In the genomic region with DNA sequence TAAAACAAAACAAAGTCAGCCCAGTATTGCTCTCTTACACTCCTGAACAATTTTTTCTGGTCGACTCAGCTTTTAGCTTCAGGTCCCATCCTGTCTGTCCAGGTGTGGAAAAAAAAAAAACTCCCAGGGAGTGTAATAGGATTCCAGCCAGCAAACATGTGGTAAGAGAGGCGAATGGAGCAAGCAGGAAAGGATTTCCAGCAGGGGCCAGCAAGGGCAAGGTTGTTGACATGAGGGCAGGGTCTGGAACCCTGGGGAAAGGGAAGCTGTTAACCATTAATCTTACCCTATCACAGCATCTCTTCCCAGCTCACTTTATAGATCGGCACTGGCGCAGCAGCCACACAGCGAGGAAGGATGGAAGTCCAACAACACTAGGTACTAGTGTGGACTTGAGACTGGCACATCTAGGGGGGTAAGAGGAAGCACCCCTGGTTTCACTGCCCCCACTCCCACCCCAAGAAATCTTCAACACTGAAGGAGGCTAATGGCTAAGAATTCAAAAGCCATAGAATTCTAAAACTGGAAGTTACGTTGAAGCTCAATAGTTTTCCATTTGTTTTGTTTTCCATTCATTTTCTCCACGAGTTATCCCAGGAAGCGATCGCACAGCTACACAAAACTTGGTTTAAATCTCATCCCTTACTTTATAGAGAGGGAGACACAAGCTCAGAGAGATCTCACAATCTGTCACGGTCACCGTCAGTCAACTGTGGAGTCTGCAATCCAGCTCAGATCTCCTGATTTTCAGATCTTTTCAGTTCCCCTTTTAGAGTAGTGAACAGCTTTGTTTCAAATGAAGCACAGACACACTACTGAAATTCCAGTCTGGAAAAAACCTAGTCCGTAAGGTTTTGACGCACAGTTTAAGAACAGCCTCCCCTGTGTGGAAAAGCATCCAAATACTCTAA, we compare ENCODE assay signal across 12 cellular contexts. TPM values are rescaled to one million over a fixed set of nuclear protein-coding genes. Genes with fewer than 3 reads are reported as not detected.
DNase-seq lines count a peak whose midpoint lies in the region; ATAC-seq, FAIRE-seq and TF ChIP-seq lines count a peak whose summit lies in the region.
"Had no signal": no experiment of that assay in that cellular context is flagged by ENCODE, and none has a peak within 500 bp of the region (broad histone marks: within the 10 kb centered on the region; RNA-seq: fewer than 3 reads in every experiment).

No MANE protein-coding gene starts in this region.

- no peak overlapping the region for H3K9ac ChIP-seq in H9 (ENCODE audit: extremely low read depth, insufficient read length, low read length)
- H3K9ac ChIP-seq in parathyroid adenoma, result no peak overlapping the region
- H3K9ac ChIP-seq: SK-N-SH had no signal

- no peak overlapping the region for H4K91ac ChIP-seq in H9 (ENCODE audit: insufficient read length, low read depth, low read length)

- no peak overlapping the region for H3K56ac ChIP-seq in H9 (ENCODE audit: insufficient read length, low read depth, low read length)

- no CpG with 5 or more reads among the region's 13 CpGs for WGBS in H9 (ENCODE audit: extremely low coverage, insufficient read length, low lambda C conversion rate)

- H3K4me1 ChIP-seq in H9 (ENCODE audit: insufficient read depth, low read length), result peaks cover 7% of the 10 kb centered on the region; the same call in 1 of the 2 replicates
- peaks cover 0 to 67% (median 4%) of the 10 kb centered on the region in 4 donors for H3K4me1 ChIP-seq in Peyer's patch
- H3K4me1 ChIP-seq in parathyroid adenoma, result peaks cover 16% of the 10 kb centered on the region

- no peak overlapping the region for H3K27ac ChIP-seq in H9 (ENCODE audit: insufficient read length, low read depth, low read length)
- peak overlapping the region in 3 of 4 donors; percentile 45 to 77 (median 66) for H3K27ac ChIP-seq in Peyer's patch
- H3K27ac ChIP-seq in parathyroid adenoma, result peak overlapping the region; percentile 21

- H2BK5ac ChIP-seq in H9 (ENCODE audit: insufficient read length, low read length), result no peak overlapping the region

- TF ChIP-seq POLR2A in Peyer's patch (IDR thresholded peaks at IDR 0.05), result peak; percentile 44 to 59

- H4K20me1 ChIP-seq in H9 (ENCODE audit: control insufficient read depth, insufficient read depth, insufficient read length), result peaks cover 3% of the 10 kb centered on the region

- H3K27me3 Mint-ChIP-seq in H9 (ENCODE audit: low read depth), result no peaks in the 10 kb centered on the region
- H3K27me3 Mint-ChIP-seq in activated CD8-positive, alpha-beta T cell treated with anti-CD3 and anti-CD28 coated beads, Interleukin-2, amount 10 ng/mL, durations not matched to agents 7 days and 5 days (ENCODE audit: low read depth), result no peaks in the 10 kb centered on the region

- H3K27ac Mint-ChIP-seq in H9, result peak overlapping the region; percentile 15 to 70 (median 69); a peak in 6 of 7 replicates
- H3K27ac Mint-ChIP-seq in activated CD8-positive, alpha-beta T cell treated with anti-CD3 and anti-CD28 coated beads, Interleukin-2, amount 10 ng/mL, durations not matched to agents 7 days and 5 days, result no peak overlapping the region

- H3K4me3 ChIP-seq in Peyer's patch (no peak overlapping the region), parathyroid adenoma (ENCODE audit: low read depth, low read length) (peak overlapping the region; percentile 35)
- H3K4me3 ChIP-seq: tibial nerve had no signal

- H3K14ac ChIP-seq in H9 (ENCODE audit: insufficient read depth, low read length), result no peak overlapping the region

- no peak overlapping the region for H2BK15ac ChIP-seq in H9 (ENCODE audit: low read depth, low read length)

- no peak overlapping the region for H3K23ac ChIP-seq in H9 (ENCODE audit: insufficient read length, low read depth, low read length)

- H3T11ph ChIP-seq in H9 (ENCODE audit: low read length), result no peak overlapping the region

- no peak for ATAC-seq in activated CD8-positive, alpha-beta T cell treated with anti-CD3 and anti-CD28 coated beads, Interleukin-2, amount 10 ng/mL, durations not matched to agents 7 days and 5 days
- ATAC-seq in HG02798 (IDR thresholded peaks at IDR 0.05; ENCODE audit: poor library complexity, unreplicated experiment), result no peak

- H3K4me3 Mint-ChIP-seq in H9, result peak overlapping the region in 1 of 2 experiments; percentile 28; a peak in 1 of 5 replicates
- no peak overlapping the region for H3K4me3 Mint-ChIP-seq in activated CD8-positive, alpha-beta T cell treated with anti-CD3 and anti-CD28 coated beads, Interleukin-2, amount 10 ng/mL, durations not matched to agents 7 days and 5 days

- H3K9me3 ChIP-seq in H9 (ENCODE audit: control insufficient read depth, low read depth, low read length) (no peaks in the 10 kb centered on the region), Peyer's patch (no peaks in the 10 kb centered on the region), parathyroid adenoma (ENCODE audit: control insufficient read depth, low read length) (no peaks in the 10 kb centered on the region)
- H3K9me3 ChIP-seq: SK-N-SH, tibial nerve had no signal

- H3K36me3 ChIP-seq in Peyer's patch (no peaks in the 10 kb centered on the region), parathyroid adenoma (ENCODE audit: control insufficient read depth, insufficient read depth, low read length) (no peaks in the 10 kb centered on the region)
- H3K36me3 ChIP-seq: tibial nerve had no signal

- no peak overlapping the region for H3K4me2 ChIP-seq in H9 (ENCODE audit: insufficient read depth, insufficient read length, low read length)
- peak overlapping the region; percentile 60 for H3K4me2 ChIP-seq in parathyroid adenoma (ENCODE audit: low read length)
- H3K4me2 ChIP-seq: SK-N-SH had no signal

- no peak overlapping the region for H4K8ac ChIP-seq in H9 (replicated peaks; ENCODE audit: insufficient read length, low read depth, low read length)

- no peak overlapping the region for H2AK5ac ChIP-seq in H9 (ENCODE audit: insufficient read length, low read length)

- H3K27me3 ChIP-seq in H9 (ENCODE audit: insufficient read depth, low read length) (no peaks in the 10 kb centered on the region), Peyer's patch (no peaks in the 10 kb centered on the region), parathyroid adenoma (ENCODE audit: control insufficient read depth, insufficient read depth, low read length) (no peaks in the 10 kb centered on the region)
- H3K27me3 ChIP-seq: tibial nerve had no signal

- H3K79me1 ChIP-seq in H9 (ENCODE audit: insufficient read depth, low read depth, low read length, poor library complexity, severe bottlenecking), result no peaks in the 10 kb centered on the region

- H3K18ac ChIP-seq in H9 (ENCODE audit: insufficient read length, low read depth, low read length), result no peak overlapping the region

- H3K4me1 Mint-ChIP-seq in H9, result peaks cover 21 to 24% of the 10 kb centered on the region in 2 experiments
- no peaks in the 10 kb centered on the region for H3K4me1 Mint-ChIP-seq in activated CD8-positive, alpha-beta T cell treated with anti-CD3 and anti-CD28 coated beads, Interleukin-2, amount 10 ng/mL, durations not matched to agents 7 days and 5 days (ENCODE audit: low read depth)

- POLR2A ChIA-PET in activated CD8-positive, alpha-beta T cell treated with anti-CD3 and anti-CD28 coated beads, Interleukin-2, amount 10 ng/mL, durations not matched to agents 7 days and 5 days (lab: Charles Lee), result no interaction called here

- H4K5ac ChIP-seq in H9 (ENCODE audit: insufficient read length, low read depth, low read length), result no peak overlapping the region

- no peak overlapping the region for H2AFZ ChIP-seq in H9 (ENCODE audit: low read length)
- no peak overlapping the region for H2AFZ ChIP-seq in parathyroid adenoma

- peaks cover 0 to 24% (median 0%) of the 10 kb centered on the region in 3 experiments; a peak in 2 of 7 replicates for H3K36me3 Mint-ChIP-seq in H9 (ENCODE audit: insufficient read depth in 1 of 3, low read depth in 3 of 3)
- H3K36me3 Mint-ChIP-seq in activated CD8-positive, alpha-beta T cell treated with anti-CD3 and anti-CD28 coated beads, Interleukin-2, amount 10 ng/mL, durations not matched to agents 7 days and 5 days (ENCODE audit: low read depth), result no peaks in the 10 kb centered on the region

- H3K9me3 Mint-ChIP-seq in H9, result no peaks in the 10 kb centered on the region
- no peaks in the 10 kb centered on the region for H3K9me3 Mint-ChIP-seq in activated CD8-positive, alpha-beta T cell treated with anti-CD3 and anti-CD28 coated beads, Interleukin-2, amount 10 ng/mL, durations not matched to agents 7 days and 5 days (ENCODE audit: insufficient read depth)

- H3K4ac ChIP-seq in H9 (ENCODE audit: low read depth, low read length), result no peak overlapping the region

- no peak for FAIRE-seq in urothelium cell line (lab: Jason Lieb, UNC)

- H3K79me2 ChIP-seq in H9 (ENCODE audit: insufficient read depth, low read length), result no peaks in the 10 kb centered on the region; the same call in 1 of the 2 replicates
- H3K79me2 ChIP-seq in parathyroid adenoma, result peaks cover 13% of the 10 kb centered on the region

- DNase-seq in H9 (peak; percentile 43), Peyer's patch (peak in 2 of 3 donors; percentile 78 to 86), glomerular visceral epithelial cell (ENCODE audit: extremely low spot score) (peak; percentile 56), urothelium cell line (ENCODE audit: low spot score) (no peak)
- DNase-seq in activated CD8-positive, alpha-beta T cell treated with anti-CD3 and anti-CD28 coated beads, Interleukin-2, amount 10 ng/mL, durations not matched to agents 7 days and 5 days, result no peak
- DNase-seq in stimulated activated CD4-positive, alpha-beta T cell treated with anti-CD3 and anti-CD28 coated beads, Interleukin-2, amount 100 ng/mL, for 48 hours, result no peak
- DNase-seq: MV-4-11; SK-N-SH; stimulated activated CD4-positive, alpha-beta T cell treated with anti-CD3 and anti-CD28 coated beads, Interleukin-4, amount 100 ng/mL, for 24 hours had no signal

- H3K23me2 ChIP-seq in H9 (ENCODE audit: insufficient read length, low read depth, low read length, poor library complexity, severe bottlenecking), result no peaks in the 10 kb centered on the region

- TF ChIP-seq CTCF in H9 (conservative IDR thresholded peaks at IDR 0.05), result no peak; the same call in 2 of the 3 replicates
- peak in 1 of 6 experiments; percentile 15 for TF ChIP-seq CTCF in Peyer's patch (IDR thresholded peaks at IDR 0.05)
- TF ChIP-seq CTCF in parathyroid adenoma (IDR thresholded peaks at IDR 0.05), result no peak

- no peak overlapping the region for H2BK120ac ChIP-seq in H9 (ENCODE audit: low read depth, low read length, poor library complexity, severe bottlenecking)

- no peak overlapping the region for H2BK12ac ChIP-seq in H9 (ENCODE audit: insufficient read length, low read depth, low read length)

- no peak overlapping the region for H2BK20ac ChIP-seq in H9 (ENCODE audit: low read depth, low read length, poor library complexity, severe bottlenecking)

- CTCF ChIA-PET in activated CD8-positive, alpha-beta T cell treated with anti-CD3 and anti-CD28 coated beads, Interleukin-2, amount 10 ng/mL, durations not matched to agents 7 days and 5 days (lab: Charles Lee), result no interaction called here

RNA-seq across cellular contexts. Expression of gene SLC22A23, which starts 53.4 kb away (rescaled TPM):
- total RNA-seq in H9 (2021) (6.1 and 6.8 TPM in 2 replicates), Peyer's patch (100 to 1,000 TPM in 2 of 4 donors, 10 to 100 TPM in 2; 22.3 to 145 (median 91.6) TPM)
- total RNA-seq in activated CD8-positive, alpha-beta T cell treated with anti-CD3 and anti-CD28 coated beads, Interleukin-2, amount 10 ng/mL, durations not matched to agents 7 days and 5 days, result under 1 TPM; 0.23 to 0.24 TPM

Comparison
In these comparisons a context has a peak if more than half of its experiments do, and no peak if none do; other contexts are left out.
1. DNase-seq: peak in H9 (single experiment), Peyer's patch (2 of 3) and glomerular visceral epithelial cell (single experiment); none in activated CD8-positive, alpha-beta T cell treated with anti-CD3 and anti-CD28 coated beads, Interleukin-2, amount 10 ng/mL, durations not matched to agents 7 days and 5 days (single experiment), urothelium cell line (single experiment) and stimulated activated CD4-positive, alpha-beta T cell treated with anti-CD3 and anti-CD28 coated beads, Interleukin-2, amount 100 ng/mL, for 48 hours (0 of 2).